ENCODE assay signal across 2 cellular contexts in genomic region chr14:63857467-63858030, GRCh38.
TF ChIP-seq lines count a peak whose summit lies in the region.

No MANE protein-coding gene starts in this region.

TF ChIP-seq in SK-N-SH, 30 proteins besides CTCF, POLR2A, EP300 and RAD21 (continued from another document):
- TF ChIP-seq ZBTB33 (IDR thresholded peaks at IDR 0.05; ENCODE audit: borderline replicate concordance, low read depth) (no peak), GABPA (IDR thresholded peaks at IDR 0.05; ENCODE audit: low read depth) (no peak), USF1 (IDR thresholded peaks at IDR 0.05; ENCODE audit: borderline replicate concordance, low read depth) (no peak), RFX5 (IDR thresholded peaks at IDR 0.05; ENCODE audit: low read length) (no peak), YY1 (IDR thresholded peaks at IDR 0.05; ENCODE audit: low read depth) (no peak), GATA2 (CRISPR knock-in tag; IDR thresholded peaks at IDR 0.05) (no peak), NRF1 (IDR thresholded peaks at IDR 0.05; ENCODE audit: low read depth, low read length) (no peak), PBX3 (IDR thresholded peaks at IDR 0.05) (no peak), REST (IDR thresholded peaks at IDR 0.05; ENCODE audit: low read depth, low read length) (no peak)

TF ChIP-seq in GM23338, 12 proteins besides CTCF, POLR2A, EP300 and RAD21 (continued from another document):
- TF ChIP-seq POLR2AphosphoS5 (IDR thresholded peaks at IDR 0.05; ENCODE audit: low read depth) (no peak), NANOG (IDR thresholded peaks at IDR 0.05; ENCODE audit: borderline replicate concordance) (no peak), ZNF331 (CRISPR knock-in tag; IDR thresholded peaks at IDR 0.05; ENCODE audit: low read depth) (no peak), ETS1 (IDR thresholded peaks at IDR 0.05) (no peak), JUNB (IDR thresholded peaks at IDR 0.05; ENCODE audit: unreplicated experiment) (no peak), ZNF114 (CRISPR knock-in tag; IDR thresholded peaks at IDR 0.05) (no peak), STAT1 (IDR thresholded peaks at IDR 0.05; ENCODE audit: unreplicated experiment) (no peak), EZH2 (IDR thresholded peaks at IDR 0.05; ENCODE audit: low read depth, unreplicated experiment) (no peak), ZNF462 (CRISPR knock-in tag; IDR thresholded peaks at IDR 0.05) (no peak)
